Comparison of ENCODE assay signal across 23 cellular contexts in genomic region chr14:59417301-59417700, GRCh38. TPM values are rescaled to one million over a fixed set of nuclear protein-coding genes. Genes with fewer than 3 reads are reported as not detected.
DNase-seq lines count a peak whose midpoint lies in the region; ATAC-seq and TF ChIP-seq lines count a peak whose summit lies in the region.
"Had no signal": no experiment of that assay in that cellular context is flagged by ENCODE, and none has a peak within 500 bp of the region (broad histone marks: within the 10 kb centered on the region; RNA-seq: fewer than 3 reads in every experiment).

No MANE protein-coding gene starts in this region.

- no peak overlapping the region for H4K5ac ChIP-seq in H9 (ENCODE audit: insufficient read length, low read depth, low read length)
- H4K5ac ChIP-seq in IMR-90 (ENCODE audit: low read depth, low read length): no peak overlapping the region

- H3K9me1 ChIP-seq in IMR-90 (ENCODE audit: insufficient read depth, low read length): no peaks in the 10 kb centered on the region; the same call in 1 of the 2 replicates

- H3K27me3 ChIP-seq in H9 (ENCODE audit: insufficient read depth, low read length) (no peaks in the 10 kb centered on the region), IMR-90 (ENCODE audit: control insufficient read depth, insufficient read depth, low read length) (no peaks in the 10 kb centered on the region), thyroid gland (no peaks in the 10 kb centered on the region)
- H3K27me3 ChIP-seq: BLaER1 had no signal

- H4K8ac ChIP-seq in H9 (replicated peaks; ENCODE audit: insufficient read length, low read depth, low read length): no peak overlapping the region
- no peak overlapping the region for H4K8ac ChIP-seq in IMR-90 (ENCODE audit: low read depth in 2 of 2, low read length in 2 of 2)

- no peak overlapping the region for H2BK12ac ChIP-seq in H9 (ENCODE audit: insufficient read length, low read depth, low read length)

- ATAC-seq in IMR-90 (ENCODE audit: low read depth) (no peak), HG03280 (IDR thresholded peaks at IDR 0.05; ENCODE audit: unreplicated experiment) (no peak)

- H3K4me2 ChIP-seq in H9 (ENCODE audit: insufficient read depth, insufficient read length, low read length) (no peak overlapping the region), IMR-90 (ENCODE audit: low read depth, low read length) (no peak overlapping the region)
- H3K4me2 ChIP-seq: BLaER1 had no signal

- H3K4me1 Mint-ChIP-seq in H9: no peaks in the 10 kb centered on the region
- H3K4me1 Mint-ChIP-seq in activated T-cell treated with anti-CD3 and anti-CD28 coated beads, Interleukin-2, amount 50 U/mL, for 24 hours (ENCODE audit: low read depth): no peaks in the 10 kb centered on the region
- H3K4me1 Mint-ChIP-seq: CD4-positive, alpha-beta memory T cell; CD4-positive, CD25-positive, alpha-beta regulatory T cell; CD8-positive, alpha-beta memory T cell had no signal

- no peak overlapping the region for H3K23ac ChIP-seq in H9 (ENCODE audit: insufficient read length, low read depth, low read length)
- H3K23ac ChIP-seq in IMR-90 (ENCODE audit: low read depth, low read length): no peak overlapping the region

- TF ChIP-seq RAD21 in IMR-90 (IDR thresholded peaks at IDR 0.05; ENCODE audit: low read length): no peak

- H2BK15ac ChIP-seq in H9 (ENCODE audit: low read depth, low read length): no peak overlapping the region
- H2BK15ac ChIP-seq in IMR-90 (ENCODE audit: low read depth, low read length): no peak overlapping the region

- H2BK5ac ChIP-seq in H9 (ENCODE audit: insufficient read length, low read length): peak overlapping the region; percentile 2
- H2BK5ac ChIP-seq in IMR-90 (ENCODE audit: low read depth, low read length, poor library complexity, severe bottlenecking): no peak overlapping the region

- WGBS in H9 (ENCODE audit: extremely low coverage, insufficient read length, low lambda C conversion rate): no CpG with 5 or more reads among the region's 6 CpGs
- 89% methylated on average over 4 of the region's 6 CpGs; no CpG with 5 or more reads in 1 of the 2 experiments for WGBS in IMR-90 (ENCODE audit: extremely low coverage in 2 of 2, insufficient read length in 1 of 2), 2 experiments
- WGBS in thyroid gland, 2 donors: 94 to 95% methylated on average over 4 to 6 of the region's 6 CpGs

- H2AK5ac ChIP-seq in H9 (ENCODE audit: insufficient read length, low read length) (no peak overlapping the region), IMR-90 (ENCODE audit: low read depth, low read length) (no peak overlapping the region)

- no peak overlapping the region for H3K56ac ChIP-seq in H9 (ENCODE audit: insufficient read length, low read depth, low read length)
- H3K56ac ChIP-seq in IMR-90 (ENCODE audit: extremely low read depth, insufficient read depth, low read length): no peak overlapping the region

- DNase-seq in H9 (no peak), IMR-90 (no peak), caudate nucleus (lab: John Stamatoyannopoulos, UW) (peak in 20 of 61 donors; percentile 5 to 72 (median 16)), putamen (ENCODE audit: low spot score) (peak; percentile 17), DMS79 treated with DMSO at 0.1 percent for 48 hours (lab: John Stamatoyannopoulos, UW) (no peak), thyroid gland (no peak)
- DNase-seq in activated T-cell treated with anti-CD3 and anti-CD28 coated beads, Interleukin-2, amount 50 U/mL, for 24 hours: no peak
- DNase-seq: 8988T; ACHN; BE2C; C1 segment of cervical spinal cord; CD4-positive, alpha-beta memory T cell; CD4-positive, CD25-positive, alpha-beta regulatory T cell; CD8-positive, alpha-beta memory T cell; COR-L47; DMS 273 treated with DMSO at 0.1 percent for 48 hours; DMS153; DMS53; DMS79; GF-D8 had no signal

- H3K9me3 Mint-ChIP-seq in H9: no peaks in the 10 kb centered on the region; a peak in 1 of 5 replicates
- no peaks in the 10 kb centered on the region for H3K9me3 Mint-ChIP-seq in activated T-cell treated with anti-CD3 and anti-CD28 coated beads, Interleukin-2, amount 50 U/mL, for 24 hours

- H3K23me2 ChIP-seq in H9 (ENCODE audit: insufficient read length, low read depth, low read length, poor library complexity, severe bottlenecking): no peaks in the 10 kb centered on the region

- H3K4me3 Mint-ChIP-seq in H9: no peak overlapping the region
- H3K4me3 Mint-ChIP-seq in activated T-cell treated with anti-CD3 and anti-CD28 coated beads, Interleukin-2, amount 50 U/mL, for 24 hours: no peak overlapping the region
- H3K4me3 Mint-ChIP-seq: CD14-positive monocyte; CD4-positive, alpha-beta memory T cell; CD4-positive, CD25-positive, alpha-beta regulatory T cell; CD8-positive, alpha-beta memory T cell had no signal

- H3K27ac ChIP-seq in H9 (ENCODE audit: insufficient read length, low read depth, low read length) (no peak overlapping the region), IMR-90 (ENCODE audit: insufficient read depth, low read length) (no peak overlapping the region), caudate nucleus (ENCODE audit: low read depth, low read length) (peak overlapping the region; percentile 14), thyroid gland (no peak overlapping the region)
- H3K27ac ChIP-seq: BLaER1 had no signal

- H3T11ph ChIP-seq in H9 (ENCODE audit: low read length): no peak overlapping the region

- H3K18ac ChIP-seq in H9 (ENCODE audit: insufficient read length, low read depth, low read length): no peak overlapping the region
- H3K18ac ChIP-seq in IMR-90 (ENCODE audit: low read depth, low read length): no peak overlapping the region

- H4K91ac ChIP-seq in H9 (ENCODE audit: insufficient read length, low read depth, low read length) (no peak overlapping the region), IMR-90 (ENCODE audit: insufficient read depth, low read depth, low read length) (no peak overlapping the region)

- no peaks in the 10 kb centered on the region for H3K9me3 ChIP-seq in H9 (ENCODE audit: control insufficient read depth, low read depth, low read length)
- no peaks in the 10 kb centered on the region for H3K9me3 ChIP-seq in IMR-90 (ENCODE audit: control insufficient read depth, insufficient read depth, low read length)
- no peaks in the 10 kb centered on the region for H3K9me3 ChIP-seq in thyroid gland
- H3K9me3 ChIP-seq: BE2C, BLaER1 had no signal

- H3K4me3 ChIP-seq in IMR-90 (ENCODE audit: insufficient read depth, low read depth, low read length) (no peak overlapping the region), thyroid gland (replicated peaks in 1 of 3) (no peak overlapping the region)
- H3K4me3 ChIP-seq: BLaER1 had no signal

- H3K27ac Mint-ChIP-seq in H9: no peak overlapping the region
- H3K27ac Mint-ChIP-seq in activated T-cell treated with anti-CD3 and anti-CD28 coated beads, Interleukin-2, amount 50 U/mL, for 24 hours: no peak overlapping the region
- H3K27ac Mint-ChIP-seq: CD14-positive monocyte; CD4-positive, CD25-positive, alpha-beta regulatory T cell; CD8-positive, alpha-beta memory T cell had no signal

- no peaks in the 10 kb centered on the region for H3K79me2 ChIP-seq in H9 (ENCODE audit: insufficient read depth, low read length)

- H2BK120ac ChIP-seq in H9 (ENCODE audit: low read depth, low read length, poor library complexity, severe bottlenecking) (no peak overlapping the region), IMR-90 (ENCODE audit: low read depth, low read length) (no peak overlapping the region)

- intact Hi-C loops in IMR-90 (cut with micrococcal nuclease) (no loop called here), thyroid gland (cut with DNase I) (no loop called here)

- POLR2A ChIA-PET in IMR-90 (lab: Charles Lee; ENCODE audit: unreplicated experiment): no interaction called here

- no TSS peak for BruUV-seq in IMR-90 (replicated peaks; lab: Mats Ljungman, UMichigan)

- H3K79me1 ChIP-seq in H9 (ENCODE audit: insufficient read depth, low read depth, low read length, poor library complexity, severe bottlenecking) (no peaks in the 10 kb centered on the region), IMR-90 (ENCODE audit: low read depth in 1 of 2, low read length in 2 of 2) (no peaks in the 10 kb centered on the region)

- no peaks in the 10 kb centered on the region; a peak in 1 of 7 replicates for H3K36me3 Mint-ChIP-seq in H9 (ENCODE audit: insufficient read depth in 1 of 3, low read depth in 3 of 3)
- no peaks in the 10 kb centered on the region for H3K36me3 Mint-ChIP-seq in activated T-cell treated with anti-CD3 and anti-CD28 coated beads, Interleukin-2, amount 50 U/mL, for 24 hours (ENCODE audit: low read depth)
- H3K36me3 Mint-ChIP-seq: CD4-positive, alpha-beta memory T cell; CD4-positive, CD25-positive, alpha-beta regulatory T cell had no signal

- no peak for TF ChIP-seq CTCF in H9 (conservative IDR thresholded peaks at IDR 0.05)
- no peak for TF ChIP-seq CTCF in IMR-90 (conservative IDR thresholded peaks at IDR 0.05; ENCODE audit: low read depth, low read length)
- TF ChIP-seq CTCF in thyroid gland (IDR thresholded peaks at IDR 0.05): no peak

- H2BK20ac ChIP-seq in H9 (ENCODE audit: low read depth, low read length, poor library complexity, severe bottlenecking) (no peak overlapping the region), IMR-90 (ENCODE audit: low read depth, low read length) (no peak overlapping the region)

- H4K20me1 ChIP-seq in H9 (ENCODE audit: control insufficient read depth, insufficient read depth, insufficient read length) (no peaks in the 10 kb centered on the region), IMR-90 (ENCODE audit: insufficient read depth, low read length) (no peaks in the 10 kb centered on the region)
- H4K20me1 ChIP-seq: BLaER1 had no signal

- no peak overlapping the region for H2AFZ ChIP-seq in H9 (ENCODE audit: low read length)
- no peak overlapping the region for H2AFZ ChIP-seq in IMR-90 (replicated peaks; ENCODE audit: low read length, poor library complexity)

- H3K36me3 ChIP-seq in IMR-90 (ENCODE audit: control insufficient read depth, insufficient read depth, low read length) (peaks cover 1% of the 10 kb centered on the region; the same call in 1 of the 2 replicates), thyroid gland (no peaks in the 10 kb centered on the region)
- H3K36me3 ChIP-seq: BE2C, BLaER1 had no signal

- H3K4me1 ChIP-seq in H9 (ENCODE audit: insufficient read depth, low read length) (no peaks in the 10 kb centered on the region), IMR-90 (ENCODE audit: control insufficient read depth, insufficient read depth, low read length) (no peaks in the 10 kb centered on the region), thyroid gland (peaks cover 4 to 5% of the 10 kb centered on the region in 2 donors)
- H3K4me1 ChIP-seq: BE2C had no signal

- H3K4ac ChIP-seq in H9 (ENCODE audit: low read depth, low read length): no peak overlapping the region
- H3K4ac ChIP-seq in IMR-90 (ENCODE audit: low read depth, low read length): no peak overlapping the region

- dilution Hi-C loops in IMR-90 (cut with HindIII; ENCODE audit: low sequenced_read_pairs, unreplicated experiment): no loop called here

- H3K27me3 Mint-ChIP-seq in H9 (ENCODE audit: low read depth): peaks cover 2% of the 10 kb centered on the region; the same call in 1 of the 2 replicates
- no peaks in the 10 kb centered on the region for H3K27me3 Mint-ChIP-seq in activated T-cell treated with anti-CD3 and anti-CD28 coated beads, Interleukin-2, amount 50 U/mL, for 24 hours
- H3K27me3 Mint-ChIP-seq: CD4-positive, CD25-positive, alpha-beta regulatory T cell had no signal

- CTCF ChIA-PET in IMR-90 (lab: Yijun Ruan, JAX): no interaction called here

- H3K9ac ChIP-seq in H9 (ENCODE audit: extremely low read depth, insufficient read length, low read length): no peak overlapping the region
- H3K9ac ChIP-seq in IMR-90 (ENCODE audit: low read depth, low read length): no peak overlapping the region
- H3K9ac ChIP-seq: BLaER1 had no signal

- in situ Hi-C loops in IMR-90 (cut with MboI; ENCODE audit: low sequenced_read_pairs): no loop called here

- H2AK9ac ChIP-seq in IMR-90 (replicated peaks; ENCODE audit: low read depth, low read length, poor library complexity): peak overlapping the region; percentile 42

- H3K14ac ChIP-seq in H9 (ENCODE audit: insufficient read depth, low read length): no peak overlapping the region
- no peak overlapping the region for H3K14ac ChIP-seq in IMR-90 (replicated peaks; ENCODE audit: low read depth, low read length)

- TF ChIP-seq POLR2A in IMR-90 (IDR thresholded peaks at IDR 0.05; ENCODE audit: low read depth, low read length): no peak
- no peak for TF ChIP-seq POLR2A in thyroid gland (IDR thresholded peaks at IDR 0.05)

RNA-seq across cellular contexts. Expression of gene GPR135, which starts 47.9 kb away (rescaled TPM):
- total RNA-seq in H9 (2021): 1.8 and 1.9 TPM in 2 replicates
- total RNA-seq in IMR-90 (2012; rRNA removed): 1.3 and 1.7 TPM in 2 replicates
- polyA plus RNA-seq in IMR-90 (2012; rRNA removed): 1.9 and 2.4 TPM in 2 replicates
- 0.17 and 1.6 TPM in 2 replicates for polyA plus RNA-seq in IMR-90 (2012; cell fraction: cytosol; rRNA removed)
- 18.5 and 37.9 TPM in 2 replicates for polyA plus RNA-seq in IMR-90 (2012; cell fraction: nucleus; rRNA removed; ENCODE audit: low replicate concordance)
- total RNA-seq in thyroid gland: 10 to 100 TPM in 1 of 4 donors, 1 to 10 TPM in 3; 7.4 to 12.9 (median 7.7) TPM
